ENCODE assay signal across 18 cellular contexts in genomic region chr5:94983861-94984535, GRCh38.
DNase-seq lines count a peak whose midpoint lies in the region; ATAC-seq and TF ChIP-seq lines count a peak whose summit lies in the region.
"Had no signal": no experiment of that assay in that cellular context is flagged by ENCODE, and none has a peak within 500 bp of the region (broad histone marks: within the 10 kb centered on the region; RNA-seq: fewer than 3 reads in every experiment).

No MANE protein-coding gene starts in this region.

- H4K5ac ChIP-seq in IMR-90 (ENCODE audit: low read depth, low read length): no peak overlapping the region

- H3K79me2 ChIP-seq in mammary epithelial cell (ENCODE audit: insufficient read depth, low read length): no peaks in the 10 kb centered on the region
- H3K79me2 ChIP-seq: hepatocyte had no signal

- BruUV-seq in IMR-90 (replicated peaks; lab: Mats Ljungman, UMichigan) (no TSS peak), mammary epithelial cell (replicated peaks; lab: Mats Ljungman, UMichigan) (no TSS peak)

- H3K27me3 ChIP-seq in IMR-90 (ENCODE audit: control insufficient read depth, insufficient read depth, low read length): no peaks in the 10 kb centered on the region
- H3K27me3 ChIP-seq in mammary epithelial cell (ENCODE audit: insufficient read depth, low read length): no peaks in the 10 kb centered on the region
- H3K27me3 ChIP-seq in mesenchymal stem cell (ENCODE audit: control insufficient read depth in 1 of 2, insufficient read depth in 1 of 2, low read length in 2 of 2): no peaks in the 10 kb centered on the region
- H3K27me3 ChIP-seq: hepatocyte, uterus had no signal

- H3K4ac ChIP-seq in IMR-90 (ENCODE audit: low read depth, low read length): no peak overlapping the region
- no peak overlapping the region for H3K4ac ChIP-seq in mesenchymal stem cell (ENCODE audit: low read depth in 1 of 2, low read length in 2 of 2)

- CTCF ChIA-PET in IMR-90 (lab: Yijun Ruan, JAX) (no interaction called here), mammary epithelial cell (lab: Charles Lee; ENCODE audit: low non-redundant PET) (no interaction called here)

- in situ Hi-C loops in IMR-90 (cut with MboI; ENCODE audit: low sequenced_read_pairs): no loop called here
- in situ Hi-C loops in mammary epithelial cell (cut with MboI; ENCODE audit: low sequenced_read_pairs in 2 of 2): loop anchor here in 1 of 2 donors (25.0 kb wide), 1 partner anchor 253 kb away; no protein-coding TSS in a partner anchor

- H3K27ac ChIP-seq in IMR-90 (ENCODE audit: insufficient read depth, low read length) (no peak overlapping the region), mammary epithelial cell (ENCODE audit: insufficient read depth, low read depth, low read length) (no peak overlapping the region), mesenchymal stem cell (ENCODE audit: low read length, poor library complexity, severe bottlenecking) (no peak overlapping the region)
- H3K27ac ChIP-seq: hepatocyte, uterus had no signal

- H4K8ac ChIP-seq in IMR-90 (ENCODE audit: low read depth in 2 of 2, low read length in 2 of 2) (no peak overlapping the region), mesenchymal stem cell (ENCODE audit: low read length) (no peak overlapping the region)

- no peak overlapping the region for H3K18ac ChIP-seq in IMR-90 (ENCODE audit: low read depth, low read length)
- no peak overlapping the region for H3K18ac ChIP-seq in mesenchymal stem cell (ENCODE audit: low read depth in 1 of 2, low read length in 2 of 2)

- H3K9me3 ChIP-seq in IMR-90 (ENCODE audit: control insufficient read depth, insufficient read depth, low read length) (no peaks in the 10 kb centered on the region), mammary epithelial cell (replicated peaks; ENCODE audit: insufficient read depth, low read length) (no peaks in the 10 kb centered on the region), mesenchymal stem cell (ENCODE audit: control insufficient read depth, low read length) (no peaks in the 10 kb centered on the region), mucosa of descending colon (no peaks in the 10 kb centered on the region)
- H3K9me3 ChIP-seq: HAP-1, uterus had no signal

- no peak for TF ChIP-seq POLR2A in IMR-90 (IDR thresholded peaks at IDR 0.05; ENCODE audit: low read depth, low read length)

- no peak overlapping the region for H2BK120ac ChIP-seq in IMR-90 (ENCODE audit: low read depth, low read length)
- no peak overlapping the region for H2BK120ac ChIP-seq in mesenchymal stem cell (ENCODE audit: low read depth, low read length)

- POLR2A ChIA-PET in IMR-90 (lab: Charles Lee; ENCODE audit: unreplicated experiment): no interaction called here

- H4K20me1 ChIP-seq in IMR-90 (ENCODE audit: insufficient read depth, low read length) (no peaks in the 10 kb centered on the region), mammary epithelial cell (ENCODE audit: insufficient read depth, low read length) (no peaks in the 10 kb centered on the region)

- no peak overlapping the region for H2AK9ac ChIP-seq in IMR-90 (replicated peaks; ENCODE audit: low read depth, low read length, poor library complexity)

- H2AFZ ChIP-seq in IMR-90 (replicated peaks; ENCODE audit: low read length, poor library complexity) (no peak overlapping the region), mammary epithelial cell (ENCODE audit: low read depth, low read length) (no peak overlapping the region), mesenchymal stem cell (ENCODE audit: low read depth, low read length) (no peak overlapping the region)
- H2AFZ ChIP-seq: hepatocyte had no signal

- WGBS in IMR-90 (ENCODE audit: extremely low coverage in 2 of 2, insufficient read length in 1 of 2), 2 experiments: no CpG with 5 or more reads among the region's 4 CpGs
- WGBS in mammary epithelial cell (ENCODE audit: low coverage, missing lambda C conversion rate): 7% methylated on average over 4 of the region's 4 CpGs
- 49% methylated on average over 3 of the region's 4 CpGs for WGBS in mesenchymal stem cell

- no peaks in the 10 kb centered on the region for H3K36me3 ChIP-seq in IMR-90 (ENCODE audit: control insufficient read depth, insufficient read depth, low read length)
- H3K36me3 ChIP-seq in mammary epithelial cell (ENCODE audit: insufficient read depth, low read length): no peaks in the 10 kb centered on the region
- H3K36me3 ChIP-seq in mesenchymal stem cell (ENCODE audit: control insufficient read depth in 1 of 2, insufficient read depth in 2 of 2, low read depth in 1 of 2, low read length in 2 of 2): no peaks in the 10 kb centered on the region
- no peaks in the 10 kb centered on the region for H3K36me3 ChIP-seq in mucosa of descending colon (ENCODE audit: low read depth)
- H3K36me3 ChIP-seq: HAP-1, uterus had no signal

- H3K9ac ChIP-seq in IMR-90 (ENCODE audit: low read depth, low read length): no peak overlapping the region
- H3K9ac ChIP-seq in mammary epithelial cell (ENCODE audit: insufficient read depth, low read length): no peak overlapping the region
- H3K9ac ChIP-seq in mesenchymal stem cell (ENCODE audit: low read length): no peak overlapping the region

- H3K4me1 ChIP-seq in IMR-90 (ENCODE audit: control insufficient read depth, insufficient read depth, low read length) (no peaks in the 10 kb centered on the region), mammary epithelial cell (ENCODE audit: insufficient read depth, low read length) (peaks cover 5% of the 10 kb centered on the region), mesenchymal stem cell (ENCODE audit: control insufficient read depth, insufficient read depth, low read depth, low read length) (no peaks in the 10 kb centered on the region), mucosa of descending colon (ENCODE audit: low read depth) (no peaks in the 10 kb centered on the region)
- H3K4me1 ChIP-seq: HAP-1, uterus had no signal

- H3K79me1 ChIP-seq in IMR-90 (ENCODE audit: low read depth in 1 of 2, low read length in 2 of 2) (no peaks in the 10 kb centered on the region), mesenchymal stem cell (replicated peaks; ENCODE audit: low read length, poor library complexity, severe bottlenecking) (peaks cover 13% of the 10 kb centered on the region)

- H3K23ac ChIP-seq in IMR-90 (ENCODE audit: low read depth, low read length) (no peak overlapping the region), mesenchymal stem cell (ENCODE audit: low read length in 2 of 2) (no peak overlapping the region)

- no peak overlapping the region for H4K91ac ChIP-seq in IMR-90 (ENCODE audit: insufficient read depth, low read depth, low read length)
- no peak overlapping the region for H4K91ac ChIP-seq in mesenchymal stem cell (ENCODE audit: low read length)

- dilution Hi-C loops in IMR-90 (cut with HindIII; ENCODE audit: low sequenced_read_pairs, unreplicated experiment): no loop called here
- dilution Hi-C loops in mammary epithelial cell (cut with HindIII; ENCODE audit: low sequenced_read_pairs): no loop called here

- no peak overlapping the region for H2BK5ac ChIP-seq in IMR-90 (ENCODE audit: low read depth, low read length, poor library complexity, severe bottlenecking)
- no peak overlapping the region for H2BK5ac ChIP-seq in mesenchymal stem cell (ENCODE audit: low read depth, low read length, poor library complexity, severe bottlenecking)

- H2BK12ac ChIP-seq in mesenchymal stem cell (ENCODE audit: low read length in 2 of 2): no peak overlapping the region

- DNase-seq in AG10803 (ENCODE audit: low read depth) (peak; percentile 62), IMR-90 (peak; percentile 58), mammary epithelial cell (peak; percentile 63), mesenchymal stem cell (peak; percentile 15), mucosa of descending colon (no peak), GOT3 (lab: John Stamatoyannopoulos, UW) (no peak)
- DNase-seq: activated T-cell treated with anti-CD3 and anti-CD28 coated beads, Interleukin-2, amount 50 U/mL, for 24 hours; aorta; naive thymus-derived CD8-positive, alpha-beta T cell; NCI-H2227 treated with DMSO at 0.1 percent for 48 hours; stimulated activated CD4-positive, alpha-beta T cell treated with anti-CD3 and anti-CD28 coated beads, Interleukin-4, amount 100 ng/mL, for 4 hours; stimulated activated naive CD4-positive, alpha-beta T cell; uterus had no signal

- no peak for TF ChIP-seq RAD21 in IMR-90 (IDR thresholded peaks at IDR 0.05; ENCODE audit: low read length)

- ATAC-seq in IMR-90 (ENCODE audit: low read depth) (peak; percentile 21; the same call in 1 of the 2 replicates), mucosa of descending colon (no peak), HG02610 (IDR thresholded peaks at IDR 0.05; ENCODE audit: unreplicated experiment) (no peak), HG02938 (IDR thresholded peaks at IDR 0.05; ENCODE audit: unreplicated experiment) (no peak)
- ATAC-seq: left lobe of liver; naive thymus-derived CD8-positive, alpha-beta T cell had no signal

- H2BK15ac ChIP-seq in IMR-90 (ENCODE audit: low read depth, low read length): no peak overlapping the region
- H2BK15ac ChIP-seq in mesenchymal stem cell (ENCODE audit: low read depth, poor library complexity, severe bottlenecking): no peak overlapping the region

- H2BK20ac ChIP-seq in IMR-90 (ENCODE audit: low read depth, low read length): no peak overlapping the region

- H3K56ac ChIP-seq in IMR-90 (ENCODE audit: extremely low read depth, insufficient read depth, low read length): no peak overlapping the region

- no peak for TF ChIP-seq CTCF in AG10803 (conservative IDR thresholded peaks at IDR 0.05; ENCODE audit: low read length)
- TF ChIP-seq CTCF in IMR-90 (conservative IDR thresholded peaks at IDR 0.05; ENCODE audit: low read depth, low read length): no peak
- no peak for TF ChIP-seq CTCF in mammary epithelial cell (conservative IDR thresholded peaks at IDR 0.05 in 1 of 2, IDR thresholded peaks at IDR 0.05 in 1 of 2; ENCODE audit: extremely low read depth in 1 of 2, insufficient read depth in 1 of 2, low read depth in 1 of 2, low read length in 2 of 2)
- TF ChIP-seq CTCF in mucosa of descending colon (IDR thresholded peaks at IDR 0.05): no peak

- no peaks in the 10 kb centered on the region for H3K9me1 ChIP-seq in IMR-90 (ENCODE audit: insufficient read depth, low read length)

- H3K4me2 ChIP-seq in IMR-90 (ENCODE audit: low read depth, low read length) (no peak overlapping the region), mammary epithelial cell (ENCODE audit: insufficient read depth, low read depth, low read length) (no peak overlapping the region), mesenchymal stem cell (ENCODE audit: low read length, poor library complexity, severe bottlenecking) (no peak overlapping the region)
- H3K4me2 ChIP-seq: hepatocyte had no signal

- no peak overlapping the region for H3K14ac ChIP-seq in IMR-90 (replicated peaks; ENCODE audit: low read depth, low read length)
- H3K14ac ChIP-seq in mesenchymal stem cell (ENCODE audit: low read length in 2 of 2): no peak overlapping the region

- no peak overlapping the region for H2AK5ac ChIP-seq in IMR-90 (ENCODE audit: low read depth, low read length)
- no peak overlapping the region for H2AK5ac ChIP-seq in mesenchymal stem cell (ENCODE audit: low read length, severe bottlenecking)

- intact Hi-C loops in IMR-90 (cut with micrococcal nuclease): no loop called here
- intact Hi-C loops in mammary epithelial cell (cut with micrococcal nuclease): no loop called here
- intact Hi-C loops in mucosa of descending colon (cut with DNase I, micrococcal nuclease): no loop called here

- H3K4me3 ChIP-seq in AG10803 (ENCODE audit: low read length) (no peak overlapping the region), IMR-90 (ENCODE audit: insufficient read depth, low read depth, low read length) (no peak overlapping the region), mammary epithelial cell (replicated peaks in 1 of 3; ENCODE audit: insufficient read depth in 1 of 3, low read depth in 2 of 3, low read length in 3 of 3) (no peak overlapping the region), mesenchymal stem cell (ENCODE audit: insufficient read depth in 1 of 2, low read depth in 1 of 2, low read length in 2 of 2) (no peak overlapping the region), mucosa of descending colon (no peak overlapping the region)
- H3K4me3 ChIP-seq: HAP-1, hepatocyte, uterus had no signal

Comparison
In these comparisons a context has a peak if more than half of its experiments do, and no peak if none do; other contexts are left out.
1. DNase-seq: peak in AG10803 (single experiment), IMR-90 (single experiment), mammary epithelial cell (single experiment) and mesenchymal stem cell (single experiment); none in mucosa of descending colon (0 of 3) and GOT3 (single experiment).